In genomic region chr15:80457896-80458295, GRCh38 we compare ENCODE assay signal across 28 cellular contexts. TPM values are rescaled to one million over a fixed set of nuclear protein-coding genes. Genes with fewer than 3 reads are reported as not detected.
"Had no signal": no experiment of that assay in that cellular context is flagged by ENCODE, and none has a peak within 500 bp of the region (broad histone marks: within the 10 kb centered on the region; RNA-seq: fewer than 3 reads in every experiment).

No MANE protein-coding gene starts in this region.

- H3K27ac Mint-ChIP-seq: activated CD4-positive, alpha-beta memory T cell treated with anti-CD3 and anti-CD28 coated beads for 36 hours; activated CD4-positive, alpha-beta T cell treated with anti-CD3 and anti-CD28 coated beads, Interleukin-2, amount 10 ng/mL, durations not matched to agents 7 days and 5 days; activated naive CD4-positive, alpha-beta T cell treated with anti-CD3 and anti-CD28 coated beads for 36 hours; activated naive CD8-positive, alpha-beta T cell; activated T-helper 17 cell treated with anti-CD3 and anti-CD28 coated beads, Interleukin-2, amount 50 U/mL, for 72 hours; T-helper 17 cell had no signal

- H3K27me3 Mint-ChIP-seq: brain had no signal

- H3K4me3 ChIP-seq: SJSA1 had no signal

- H3K27ac ChIP-seq: SJSA1 had no signal

- H3K9me3 Mint-ChIP-seq: activated CD4-positive, alpha-beta memory T cell treated with anti-CD3 and anti-CD28 coated beads for 36 hours; activated CD4-positive, alpha-beta T cell treated with anti-CD3 and anti-CD28 coated beads, Interleukin-2, amount 10 ng/mL, durations not matched to agents 7 days and 5 days; activated naive CD4-positive, alpha-beta T cell treated with anti-CD3 and anti-CD28 coated beads for 36 hours; activated T-cell treated with anti-CD3 and anti-CD28 coated beads, Interleukin-2, amount 50 U/mL, for 4 hours; activated T-helper 17 cell treated with anti-CD3 and anti-CD28 coated beads, Interleukin-2, amount 50 U/mL, for 72 hours; brain had no signal

- H3K4me1 Mint-ChIP-seq: activated CD4-positive, alpha-beta T cell treated with anti-CD3 and anti-CD28 coated beads, Interleukin-2, amount 10 ng/mL, durations not matched to agents 7 days and 5 days; activated T-helper 17 cell treated with anti-CD3 and anti-CD28 coated beads, Interleukin-2, amount 50 U/mL, for 72 hours; T-helper 17 cell had no signal

- H3K4me3 Mint-ChIP-seq: activated CD4-positive, alpha-beta memory T cell treated with anti-CD3 and anti-CD28 coated beads for 36 hours; activated CD4-positive, alpha-beta T cell treated with anti-CD3 and anti-CD28 coated beads, Interleukin-2, amount 10 ng/mL, durations not matched to agents 7 days and 5 days; activated naive CD4-positive, alpha-beta T cell treated with anti-CD3 and anti-CD28 coated beads for 36 hours; activated naive CD8-positive, alpha-beta T cell; activated T-cell treated with anti-CD3 and anti-CD28 coated beads, Interleukin-2, amount 50 U/mL, for 4 hours; activated T-helper 17 cell treated with anti-CD3 and anti-CD28 coated beads, Interleukin-2, amount 50 U/mL, for 72 hours; brain; T-helper 17 cell had no signal

- H3K27me3 ChIP-seq: SJSA1 had no signal

- DNase-seq: activated CD4-positive, alpha-beta memory T cell treated with anti-CD3 and anti-CD28 coated beads for 36 hours; activated CD4-positive, alpha-beta T cell treated with anti-CD3 and anti-CD28 coated beads, Interleukin-2, amount 10 ng/mL, durations not matched to agents 7 days and 5 days; activated CD4-positive, CD25-positive, alpha-beta regulatory T cell; activated CD8-positive, alpha-beta memory T cell treated with anti-CD3 and anti-CD28 coated beads for 24 hours; activated gamma-delta T cell; activated naive CD4-positive, alpha-beta T cell treated with anti-CD3 and anti-CD28 coated beads for 36 hours; activated T-cell treated with anti-CD3 and anti-CD28 coated beads, Interleukin-2, amount 50 U/mL, for 4 hours; amygdala; NCI-H1092; NCI-H1930; NCI-H2107; NCI-H2171 treated with DMSO at 0.1 percent for 48 hours; NCI-H226; NCI-H526; NCI-H774; PC-3; SHP77; T-helper 17 cell; T1000 had no signal

- H3K36me3 Mint-ChIP-seq: activated CD4-positive, alpha-beta memory T cell treated with anti-CD3 and anti-CD28 coated beads for 36 hours; activated naive CD8-positive, alpha-beta T cell had no signal

- H3K36me3 ChIP-seq: SJSA1 had no signal

- ATAC-seq: activated T-cell treated with anti-CD3 and anti-CD28 coated beads, Interleukin-2, amount 50 U/mL, for 4 hours; PC-3; SK-N-SH treated with all-trans-retinoic acid at 6 μM for 48 hours; T-helper 17 cell had no signal

- FAIRE-seq: astrocyte, colon, RCC 7860, TTC549 had no signal

- H3K9me3 ChIP-seq: SJSA1 had no signal

RNA-seq across cellular contexts. Expression of gene ARNT2, which starts 53.7 kb away (rescaled TPM):
- total RNA-seq: activated CD4-positive, alpha-beta T cell treated with anti-CD3 and anti-CD28 coated beads, Interleukin-2, amount 10 ng/mL, durations not matched to agents 7 days and 5 days; T-helper 17 cell had no signal
